In the genomic region with DNA sequence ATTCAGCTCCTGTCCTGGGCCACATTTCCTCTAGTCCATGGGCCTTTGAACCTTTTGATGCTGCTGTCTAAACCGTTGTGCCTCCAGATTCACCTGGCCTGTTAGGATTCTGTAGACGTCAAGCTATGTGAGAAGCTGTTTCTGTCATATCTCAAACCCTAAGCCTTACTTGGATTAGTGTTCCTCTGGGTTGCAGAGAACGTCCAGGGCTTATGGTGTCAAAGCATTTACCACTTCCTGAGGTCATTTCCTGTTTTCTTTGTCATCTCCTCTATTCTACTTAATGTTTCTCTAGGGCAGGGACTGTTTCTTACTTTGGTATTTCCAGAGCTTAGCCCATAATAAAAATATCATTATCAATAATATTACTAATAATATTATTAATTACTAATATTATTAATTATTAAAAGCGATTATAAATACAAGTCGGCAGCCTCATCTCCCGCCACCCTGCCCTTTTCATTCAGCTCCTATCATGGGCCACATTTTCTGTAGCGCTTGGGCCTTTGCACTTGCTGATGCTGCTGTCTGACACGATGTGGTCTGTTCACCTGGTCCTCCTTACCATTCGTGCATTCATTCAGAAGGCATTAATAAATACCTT, we compare ENCODE assay signal across 1 cellular context.
TF ChIP-seq lines count a peak whose summit lies in the region.

No MANE protein-coding gene starts in this region.

TF ChIP-seq in GM12878, 131 proteins besides CTCF, POLR2A, EP300 and RAD21:
- TF ChIP-seq IKZF2 (IDR thresholded peaks at IDR 0.05), result no peak
- no peak for TF ChIP-seq HDAC6 (IDR thresholded peaks at IDR 0.05; ENCODE audit: unreplicated experiment)
- TF ChIP-seq, protein P1, sequence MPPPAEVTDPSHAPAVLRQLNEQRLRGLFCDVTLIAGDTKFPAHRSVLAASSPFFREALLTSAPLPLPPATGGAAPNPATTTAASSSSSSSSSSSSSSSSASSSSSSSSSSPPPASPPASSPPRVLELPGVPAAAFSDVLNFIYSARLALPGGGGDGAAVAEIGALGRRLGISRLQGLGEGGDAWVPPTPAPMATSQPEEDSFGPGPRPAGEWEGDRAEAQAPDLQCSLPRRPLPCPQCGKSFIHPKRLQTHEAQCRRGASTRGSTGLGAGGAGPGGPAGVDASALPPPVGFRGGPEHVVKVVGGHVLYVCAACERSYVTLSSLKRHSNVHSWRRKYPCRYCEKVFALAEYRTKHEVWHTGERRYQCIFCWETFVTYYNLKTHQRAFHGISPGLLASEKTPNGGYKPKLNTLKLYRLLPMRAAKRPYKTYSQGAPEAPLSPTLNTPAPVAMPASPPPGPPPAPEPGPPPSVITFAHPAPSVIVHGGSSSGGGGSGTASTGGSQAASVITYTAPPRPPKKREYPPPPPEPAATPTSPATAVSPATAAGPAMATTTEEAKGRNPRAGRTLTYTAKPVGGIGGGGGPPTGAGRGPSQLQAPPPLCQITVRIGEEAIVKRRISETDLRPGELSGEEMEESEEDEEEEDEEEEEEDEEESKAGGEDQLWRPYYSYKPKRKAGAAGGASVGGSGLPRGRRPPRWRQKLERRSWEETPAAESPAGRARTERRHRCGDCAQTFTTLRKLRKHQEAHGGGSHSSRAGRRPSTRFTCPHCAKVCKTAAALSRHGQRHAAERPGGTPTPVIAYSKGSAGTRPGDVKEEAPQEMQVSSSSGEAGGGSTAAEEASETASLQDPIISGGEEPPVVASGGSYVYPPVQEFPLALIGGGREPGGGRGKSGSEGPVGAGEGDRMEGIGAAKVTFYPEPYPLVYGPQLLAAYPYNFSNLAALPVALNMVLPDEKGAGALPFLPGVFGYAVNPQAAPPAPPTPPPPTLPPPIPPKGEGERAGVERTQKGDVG (CRISPR knock-in tag; IDR thresholded peaks at IDR 0.05), result no peak
- TF ChIP-seq, protein P2, sequence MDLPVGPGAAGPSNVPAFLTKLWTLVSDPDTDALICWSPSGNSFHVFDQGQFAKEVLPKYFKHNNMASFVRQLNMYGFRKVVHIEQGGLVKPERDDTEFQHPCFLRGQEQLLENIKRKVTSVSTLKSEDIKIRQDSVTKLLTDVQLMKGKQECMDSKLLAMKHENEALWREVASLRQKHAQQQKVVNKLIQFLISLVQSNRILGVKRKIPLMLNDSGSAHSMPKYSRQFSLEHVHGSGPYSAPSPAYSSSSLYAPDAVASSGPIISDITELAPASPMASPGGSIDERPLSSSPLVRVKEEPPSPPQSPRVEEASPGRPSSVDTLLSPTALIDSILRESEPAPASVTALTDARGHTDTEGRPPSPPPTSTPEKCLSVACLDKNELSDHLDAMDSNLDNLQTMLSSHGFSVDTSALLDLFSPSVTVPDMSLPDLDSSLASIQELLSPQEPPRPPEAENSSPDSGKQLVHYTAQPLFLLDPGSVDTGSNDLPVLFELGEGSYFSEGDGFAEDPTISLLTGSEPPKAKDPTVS (IDR thresholded peaks at IDR 0.05; ENCODE audit: low read depth, low read length), result no peak
- TF ChIP-seq, protein P3, sequence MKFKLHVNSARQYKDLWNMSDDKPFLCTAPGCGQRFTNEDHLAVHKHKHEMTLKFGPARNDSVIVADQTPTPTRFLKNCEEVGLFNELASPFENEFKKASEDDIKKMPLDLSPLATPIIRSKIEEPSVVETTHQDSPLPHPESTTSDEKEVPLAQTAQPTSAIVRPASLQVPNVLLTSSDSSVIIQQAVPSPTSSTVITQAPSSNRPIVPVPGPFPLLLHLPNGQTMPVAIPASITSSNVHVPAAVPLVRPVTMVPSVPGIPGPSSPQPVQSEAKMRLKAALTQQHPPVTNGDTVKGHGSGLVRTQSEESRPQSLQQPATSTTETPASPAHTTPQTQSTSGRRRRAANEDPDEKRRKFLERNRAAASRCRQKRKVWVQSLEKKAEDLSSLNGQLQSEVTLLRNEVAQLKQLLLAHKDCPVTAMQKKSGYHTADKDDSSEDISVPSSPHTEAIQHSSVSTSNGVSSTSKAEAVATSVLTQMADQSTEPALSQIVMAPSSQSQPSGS (IDR thresholded peaks at IDR 0.05; ENCODE audit: low read length), result no peak
- no peak for TF ChIP-seq NFYA (IDR thresholded peaks at IDR 0.05; ENCODE audit: borderline replicate concordance, low read depth, low read length)
- TF ChIP-seq, protein P4, sequence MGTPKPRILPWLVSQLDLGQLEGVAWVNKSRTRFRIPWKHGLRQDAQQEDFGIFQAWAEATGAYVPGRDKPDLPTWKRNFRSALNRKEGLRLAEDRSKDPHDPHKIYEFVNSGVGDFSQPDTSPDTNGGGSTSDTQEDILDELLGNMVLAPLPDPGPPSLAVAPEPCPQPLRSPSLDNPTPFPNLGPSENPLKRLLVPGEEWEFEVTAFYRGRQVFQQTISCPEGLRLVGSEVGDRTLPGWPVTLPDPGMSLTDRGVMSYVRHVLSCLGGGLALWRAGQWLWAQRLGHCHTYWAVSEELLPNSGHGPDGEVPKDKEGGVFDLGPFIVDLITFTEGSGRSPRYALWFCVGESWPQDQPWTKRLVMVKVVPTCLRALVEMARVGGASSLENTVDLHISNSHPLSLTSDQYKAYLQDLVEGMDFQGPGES (IDR thresholded peaks at IDR 0.05), result no peak
- TF ChIP-seq SMARCA5 (IDR thresholded peaks at IDR 0.05), result no peak
- TF ChIP-seq MYB (IDR thresholded peaks at IDR 0.05; ENCODE audit: borderline replicate concordance, low read depth, low read length), result no peak
- TF ChIP-seq, protein P5, sequence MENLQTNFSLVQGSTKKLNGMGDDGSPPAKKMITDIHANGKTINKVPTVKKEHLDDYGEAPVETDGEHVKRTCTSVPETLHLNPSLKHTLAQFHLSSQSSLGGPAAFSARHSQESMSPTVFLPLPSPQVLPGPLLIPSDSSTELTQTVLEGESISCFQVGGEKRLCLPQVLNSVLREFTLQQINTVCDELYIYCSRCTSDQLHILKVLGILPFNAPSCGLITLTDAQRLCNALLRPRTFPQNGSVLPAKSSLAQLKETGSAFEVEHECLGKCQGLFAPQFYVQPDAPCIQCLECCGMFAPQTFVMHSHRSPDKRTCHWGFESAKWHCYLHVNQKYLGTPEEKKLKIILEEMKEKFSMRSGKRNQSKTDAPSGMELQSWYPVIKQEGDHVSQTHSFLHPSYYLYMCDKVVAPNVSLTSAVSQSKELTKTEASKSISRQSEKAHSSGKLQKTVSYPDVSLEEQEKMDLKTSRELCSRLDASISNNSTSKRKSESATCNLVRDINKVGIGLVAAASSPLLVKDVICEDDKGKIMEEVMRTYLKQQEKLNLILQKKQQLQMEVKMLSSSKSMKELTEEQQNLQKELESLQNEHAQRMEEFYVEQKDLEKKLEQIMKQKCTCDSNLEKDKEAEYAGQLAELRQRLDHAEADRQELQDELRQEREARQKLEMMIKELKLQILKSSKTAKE (IDR thresholded peaks at IDR 0.05; ENCODE audit: low read depth, poor library complexity, severe bottlenecking), result no peak
- no peak for TF ChIP-seq GABPA (IDR thresholded peaks at IDR 0.05; ENCODE audit: low read depth)
- TF ChIP-seq RB1 (IDR thresholded peaks at IDR 0.05; ENCODE audit: borderline replicate concordance), result no peak
- no peak for TF ChIP-seq ASH2L (IDR thresholded peaks at IDR 0.05; ENCODE audit: borderline replicate concordance, low read depth)
- TF ChIP-seq, protein P6, sequence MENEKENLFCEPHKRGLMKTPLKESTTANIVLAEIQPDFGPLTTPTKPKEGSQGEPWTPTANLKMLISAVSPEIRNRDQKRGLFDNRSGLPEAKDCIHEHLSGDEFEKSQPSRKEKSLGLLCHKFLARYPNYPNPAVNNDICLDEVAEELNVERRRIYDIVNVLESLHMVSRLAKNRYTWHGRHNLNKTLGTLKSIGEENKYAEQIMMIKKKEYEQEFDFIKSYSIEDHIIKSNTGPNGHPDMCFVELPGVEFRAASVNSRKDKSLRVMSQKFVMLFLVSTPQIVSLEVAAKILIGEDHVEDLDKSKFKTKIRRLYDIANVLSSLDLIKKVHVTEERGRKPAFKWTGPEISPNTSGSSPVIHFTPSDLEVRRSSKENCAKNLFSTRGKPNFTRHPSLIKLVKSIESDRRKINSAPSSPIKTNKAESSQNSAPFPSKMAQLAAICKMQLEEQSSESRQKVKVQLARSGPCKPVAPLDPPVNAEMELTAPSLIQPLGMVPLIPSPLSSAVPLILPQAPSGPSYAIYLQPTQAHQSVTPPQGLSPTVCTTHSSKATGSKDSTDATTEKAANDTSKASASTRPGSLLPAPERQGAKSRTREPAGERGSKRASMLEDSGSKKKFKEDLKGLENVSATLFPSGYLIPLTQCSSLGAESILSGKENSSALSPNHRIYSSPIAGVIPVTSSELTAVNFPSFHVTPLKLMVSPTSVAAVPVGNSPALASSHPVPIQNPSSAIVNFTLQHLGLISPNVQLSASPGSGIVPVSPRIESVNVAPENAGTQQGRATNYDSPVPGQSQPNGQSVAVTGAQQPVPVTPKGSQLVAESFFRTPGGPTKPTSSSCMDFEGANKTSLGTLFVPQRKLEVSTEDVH (IDR thresholded peaks at IDR 0.05; ENCODE audit: low read depth, partially characterized antibody), result no peak
- TF ChIP-seq, protein P7, sequence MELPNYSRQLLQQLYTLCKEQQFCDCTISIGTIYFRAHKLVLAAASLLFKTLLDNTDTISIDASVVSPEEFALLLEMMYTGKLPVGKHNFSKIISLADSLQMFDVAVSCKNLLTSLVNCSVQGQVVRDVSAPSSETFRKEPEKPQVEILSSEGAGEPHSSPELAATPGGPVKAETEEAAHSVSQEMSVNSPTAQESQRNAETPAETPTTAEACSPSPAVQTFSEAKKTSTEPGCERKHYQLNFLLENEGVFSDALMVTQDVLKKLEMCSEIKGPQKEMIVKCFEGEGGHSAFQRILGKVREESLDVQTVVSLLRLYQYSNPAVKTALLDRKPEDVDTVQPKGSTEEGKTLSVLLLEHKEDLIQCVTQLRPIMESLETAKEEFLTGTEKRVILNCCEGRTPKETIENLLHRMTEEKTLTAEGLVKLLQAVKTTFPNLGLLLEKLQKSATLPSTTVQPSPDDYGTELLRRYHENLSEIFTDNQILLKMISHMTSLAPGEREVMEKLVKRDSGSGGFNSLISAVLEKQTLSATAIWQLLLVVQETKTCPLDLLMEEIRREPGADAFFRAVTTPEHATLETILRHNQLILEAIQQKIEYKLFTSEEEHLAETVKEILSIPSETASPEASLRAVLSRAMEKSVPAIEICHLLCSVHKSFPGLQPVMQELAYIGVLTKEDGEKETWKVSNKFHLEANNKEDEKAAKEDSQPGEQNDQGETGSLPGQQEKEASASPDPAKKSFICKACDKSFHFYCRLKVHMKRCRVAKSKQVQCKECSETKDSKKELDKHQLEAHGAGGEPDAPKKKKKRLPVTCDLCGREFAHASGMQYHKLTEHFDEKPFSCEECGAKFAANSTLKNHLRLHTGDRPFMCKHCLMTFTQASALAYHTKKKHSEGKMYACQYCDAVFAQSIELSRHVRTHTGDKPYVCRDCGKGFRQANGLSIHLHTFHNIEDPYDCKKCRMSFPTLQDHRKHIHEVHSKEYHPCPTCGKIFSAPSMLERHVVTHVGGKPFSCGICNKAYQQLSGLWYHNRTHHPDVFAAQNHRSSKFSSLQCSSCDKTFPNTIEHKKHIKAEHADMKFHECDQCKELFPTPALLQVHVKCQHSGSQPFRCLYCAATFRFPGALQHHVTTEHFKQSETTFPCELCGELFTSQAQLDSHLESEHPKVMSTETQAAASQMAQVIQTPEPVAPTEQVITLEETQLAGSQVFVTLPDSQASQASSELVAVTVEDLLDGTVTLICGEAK (IDR thresholded peaks at IDR 0.05; ENCODE audit: borderline replicate concordance), result no peak
- TF ChIP-seq, protein P8, sequence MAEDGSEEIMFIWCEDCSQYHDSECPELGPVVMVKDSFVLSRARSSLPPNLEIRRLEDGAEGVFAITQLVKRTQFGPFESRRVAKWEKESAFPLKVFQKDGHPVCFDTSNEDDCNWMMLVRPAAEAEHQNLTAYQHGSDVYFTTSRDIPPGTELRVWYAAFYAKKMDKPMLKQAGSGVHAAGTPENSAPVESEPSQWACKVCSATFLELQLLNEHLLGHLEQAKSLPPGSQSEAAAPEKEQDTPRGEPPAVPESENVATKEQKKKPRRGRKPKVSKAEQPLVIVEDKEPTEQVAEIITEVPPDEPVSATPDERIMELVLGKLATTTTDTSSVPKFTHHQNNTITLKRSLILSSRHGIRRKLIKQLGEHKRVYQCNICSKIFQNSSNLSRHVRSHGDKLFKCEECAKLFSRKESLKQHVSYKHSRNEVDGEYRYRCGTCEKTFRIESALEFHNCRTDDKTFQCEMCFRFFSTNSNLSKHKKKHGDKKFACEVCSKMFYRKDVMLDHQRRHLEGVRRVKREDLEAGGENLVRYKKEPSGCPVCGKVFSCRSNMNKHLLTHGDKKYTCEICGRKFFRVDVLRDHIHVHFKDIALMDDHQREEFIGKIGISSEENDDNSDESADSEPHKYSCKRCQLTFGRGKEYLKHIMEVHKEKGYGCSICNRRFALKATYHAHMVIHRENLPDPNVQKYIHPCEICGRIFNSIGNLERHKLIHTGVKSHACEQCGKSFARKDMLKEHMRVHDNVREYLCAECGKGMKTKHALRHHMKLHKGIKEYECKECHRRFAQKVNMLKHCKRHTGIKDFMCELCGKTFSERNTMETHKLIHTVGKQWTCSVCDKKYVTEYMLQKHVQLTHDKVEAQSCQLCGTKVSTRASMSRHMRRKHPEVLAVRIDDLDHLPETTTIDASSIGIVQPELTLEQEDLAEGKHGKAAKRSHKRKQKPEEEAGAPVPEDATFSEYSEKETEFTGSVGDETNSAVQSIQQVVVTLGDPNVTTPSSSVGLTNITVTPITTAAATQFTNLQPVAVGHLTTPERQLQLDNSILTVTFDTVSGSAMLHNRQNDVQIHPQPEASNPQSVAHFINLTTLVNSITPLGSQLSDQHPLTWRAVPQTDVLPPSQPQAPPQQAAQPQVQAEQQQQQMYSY (CRISPR knock-in tag; IDR thresholded peaks at IDR 0.05), result no peak
- no peak for TF ChIP-seq HDAC2 (IDR thresholded peaks at IDR 0.05)
- TF ChIP-seq TCF7 (IDR thresholded peaks at IDR 0.05; ENCODE audit: borderline replicate concordance), result no peak
